Comparison of ENCODE assay signal across 10 cellular contexts in the genomic region with DNA sequence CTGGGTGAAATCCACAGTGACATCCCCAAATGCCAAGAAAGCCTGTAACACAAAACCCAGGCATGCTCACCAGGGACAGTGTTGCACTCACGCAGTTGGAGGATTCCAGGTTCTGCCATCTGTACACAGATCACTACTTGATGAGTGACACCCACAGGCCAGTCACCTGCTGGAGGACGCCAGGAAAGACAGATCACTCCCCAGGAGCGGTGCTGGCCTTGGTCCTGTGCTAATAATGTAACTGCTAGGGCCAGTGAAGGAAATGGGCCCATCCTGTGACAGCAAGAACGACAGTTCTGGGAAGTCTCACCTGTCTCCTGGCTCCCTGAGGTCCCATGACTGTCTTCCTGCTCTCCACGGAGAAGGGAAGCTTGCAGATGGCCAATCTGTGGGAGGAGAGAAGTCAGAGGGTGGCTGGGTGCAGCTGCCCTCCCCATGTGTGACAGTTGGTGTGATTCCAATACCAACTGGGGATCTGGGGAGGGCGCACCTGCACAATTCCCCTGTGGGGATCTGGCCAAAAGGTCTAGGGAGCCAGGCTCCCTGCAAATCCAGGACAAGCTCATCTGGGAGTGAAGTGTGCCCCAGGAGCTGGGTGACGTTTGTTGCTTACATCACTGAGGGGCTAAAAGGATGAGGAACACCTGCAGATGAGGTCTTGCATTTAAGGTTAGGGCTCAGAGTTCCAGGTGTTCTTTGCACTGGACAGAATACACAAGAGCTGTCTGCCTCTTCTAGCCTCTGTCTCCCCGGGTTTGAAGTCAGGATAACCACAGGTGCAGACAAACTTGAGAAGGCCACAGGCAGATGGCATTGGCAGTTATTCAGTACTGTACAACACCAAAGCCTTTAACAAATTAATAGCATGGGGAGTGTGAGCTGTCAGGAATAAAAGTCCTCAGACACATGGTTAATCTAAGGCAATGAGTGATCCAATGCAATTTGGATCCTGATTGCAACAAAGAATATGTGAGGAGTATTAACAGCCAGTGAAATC. TPM values are rescaled to one million over a fixed set of nuclear protein-coding genes. Genes with fewer than 3 reads are reported as not detected.
DNase-seq lines count a peak whose midpoint lies in the region; ATAC-seq and TF ChIP-seq lines count a peak whose summit lies in the region.
"Had no signal": no experiment of that assay in that cellular context is flagged by ENCODE, and none has a peak within 500 bp of the region (broad histone marks: within the 10 kb centered on the region; RNA-seq: fewer than 3 reads in every experiment).

No MANE protein-coding gene starts in this region.

- no peaks in the 10 kb centered on the region for H3K79me2 ChIP-seq in PC-3 (ENCODE audit: low read length)

- peaks cover 20% of the 10 kb centered on the region for H3K36me3 Mint-ChIP-seq in progenitor cell of endocrine pancreas (ENCODE audit: insufficient read depth)
- H3K36me3 Mint-ChIP-seq in activated CD4-positive, alpha-beta T cell treated with anti-CD3 and anti-CD28 coated beads for 36 hours (ENCODE audit: low read depth), result peaks cover 31% of the 10 kb centered on the region

- no peak overlapping the region for H3K4me3 ChIP-seq in PC-3 (ENCODE audit: low read length)

- peaks cover 5% of the 10 kb centered on the region for H3K36me3 ChIP-seq in PC-3 (ENCODE audit: low read depth, low read length)

- H3K4me3 Mint-ChIP-seq in progenitor cell of endocrine pancreas (ENCODE audit: low read depth), result no peak overlapping the region
- H3K4me3 Mint-ChIP-seq in activated CD4-positive, alpha-beta T cell treated with anti-CD3 and anti-CD28 coated beads for 36 hours, result no peak overlapping the region
- H3K4me3 Mint-ChIP-seq: naive thymus-derived CD8-positive, alpha-beta T cell had no signal

- no peak overlapping the region for H3K4me2 ChIP-seq in PC-3 (ENCODE audit: low read length)

- no TSS peak for BruUV-seq in PC-3 (replicated peaks; lab: Mats Ljungman, UMichigan)

- H3K4me1 Mint-ChIP-seq in progenitor cell of endocrine pancreas (ENCODE audit: low read depth), result no peaks in the 10 kb centered on the region
- peaks cover 4% of the 10 kb centered on the region for H3K4me1 Mint-ChIP-seq in activated CD4-positive, alpha-beta T cell treated with anti-CD3 and anti-CD28 coated beads for 36 hours

- no peaks in the 10 kb centered on the region for H3K27me3 ChIP-seq in PC-3 (ENCODE audit: low read length)

- H3K9me3 Mint-ChIP-seq in progenitor cell of endocrine pancreas (ENCODE audit: low read depth), result no peaks in the 10 kb centered on the region
- no peaks in the 10 kb centered on the region for H3K9me3 Mint-ChIP-seq in activated CD4-positive, alpha-beta T cell treated with anti-CD3 and anti-CD28 coated beads for 36 hours (ENCODE audit: low read depth)

- POLR2A ChIA-PET in PC-3 (lab: Charles Lee; ENCODE audit: unreplicated experiment), result no interaction called here
- POLR2A ChIA-PET in activated CD4-positive, alpha-beta T cell treated with anti-CD3 and anti-CD28 coated beads for 36 hours (lab: Charles Lee), result no interaction called here

- H3K9me3 ChIP-seq in PC-3 (ENCODE audit: low read length), result no peaks in the 10 kb centered on the region

- H3K4me1 ChIP-seq in PC-3 (ENCODE audit: insufficient read depth, low read length), result no peaks in the 10 kb centered on the region

- H3K9ac ChIP-seq in PC-3 (ENCODE audit: low read length), result no peak overlapping the region

- DNase-seq in COR-L47 (lab: John Stamatoyannopoulos, UW), result peak; percentile 6
- no peak for DNase-seq in PC-3
- DNase-seq in HPDE6-E6E7 (ENCODE audit: extremely low spot score), result no peak
- no peak for DNase-seq in progenitor cell of endocrine pancreas (ENCODE audit: low spot score, unreplicated experiment)
- no peak for DNase-seq in activated CD4-positive, alpha-beta T cell treated with anti-CD3 and anti-CD28 coated beads for 36 hours
- DNase-seq: naive thymus-derived CD8-positive, alpha-beta T cell had no signal

- no peaks in the 10 kb centered on the region for H3K27me3 Mint-ChIP-seq in progenitor cell of endocrine pancreas
- no peaks in the 10 kb centered on the region for H3K27me3 Mint-ChIP-seq in activated CD4-positive, alpha-beta T cell treated with anti-CD3 and anti-CD28 coated beads for 36 hours
- H3K27me3 Mint-ChIP-seq: naive thymus-derived CD8-positive, alpha-beta T cell had no signal

- intact Hi-C loops in PC-3 (cut with micrococcal nuclease), result no loop called here
- intact Hi-C loops in activated CD4-positive, alpha-beta T cell treated with anti-CD3 and anti-CD28 coated beads for 36 hours (cut with DNase I, micrococcal nuclease), result no loop called here

- CTCF ChIA-PET in PC-3 (lab: Charles Lee), result no interaction called here
- CTCF ChIA-PET in activated CD4-positive, alpha-beta T cell treated with anti-CD3 and anti-CD28 coated beads for 36 hours (lab: Charles Lee), result no interaction called here

- no peak overlapping the region for H3K27ac Mint-ChIP-seq in progenitor cell of endocrine pancreas
- H3K27ac Mint-ChIP-seq in activated CD4-positive, alpha-beta T cell treated with anti-CD3 and anti-CD28 coated beads for 36 hours, result no peak overlapping the region

- H2AFZ ChIP-seq in PC-3 (ENCODE audit: low read length), result no peak overlapping the region

- ATAC-seq in GM19467 (IDR thresholded peaks at IDR 0.05; ENCODE audit: unreplicated experiment) (peak; percentile 19), HG03159 (IDR thresholded peaks at IDR 0.05; ENCODE audit: unreplicated experiment) (peak; percentile 5), PC-3 (peak; percentile 62), SK-N-SH treated with all-trans-retinoic acid at 6 μM for 48 hours (no peak; the same call in 2 of the 3 replicates)
- no peak for ATAC-seq in activated CD4-positive, alpha-beta T cell treated with anti-CD3 and anti-CD28 coated beads for 36 hours
- ATAC-seq: naive thymus-derived CD8-positive, alpha-beta T cell had no signal

- H3K9me2 ChIP-seq in PC-3 (replicated peaks; ENCODE audit: low read length), result no peaks in the 10 kb centered on the region

- H3K27ac ChIP-seq in PC-3 (ENCODE audit: low read length), result no peak overlapping the region
- H3K27ac ChIP-seq: C4-2B had no signal

- H3F3A ChIP-seq in PC-3 (ENCODE audit: low read length, unreplicated experiment), result no peaks in the 10 kb centered on the region

- TF ChIP-seq CTCF in PC-3 (conservative IDR thresholded peaks at IDR 0.05; ENCODE audit: low read depth, low read length), result no peak
- TF ChIP-seq CTCF in progenitor cell of endocrine pancreas (IDR thresholded peaks at IDR 0.05; ENCODE audit: unreplicated experiment), result no peak

- no peaks in the 10 kb centered on the region for H4K20me1 ChIP-seq in PC-3 (ENCODE audit: low read length)

TF ChIP-seq in SK-N-SH treated with all-trans-retinoic acid at 6 μM for 48 hours, 23 proteins besides CTCF, POLR2A, EP300 and RAD21 (continues in another document):
- TF ChIP-seq ESRRG (CRISPR knock-in tag; IDR thresholded peaks at IDR 0.05) (no peak), BACH2 (CRISPR knock-in tag; IDR thresholded peaks at IDR 0.05; ENCODE audit: borderline replicate concordance) (no peak), TSHZ2 (CRISPR knock-in tag; IDR thresholded peaks at IDR 0.05) (no peak), ZFP30 (CRISPR knock-in tag; IDR thresholded peaks at IDR 0.05) (no peak), PPARA (CRISPR knock-in tag; IDR thresholded peaks at IDR 0.05; ENCODE audit: borderline replicate concordance) (no peak)
- TF ChIP-seq, protein P1, sequence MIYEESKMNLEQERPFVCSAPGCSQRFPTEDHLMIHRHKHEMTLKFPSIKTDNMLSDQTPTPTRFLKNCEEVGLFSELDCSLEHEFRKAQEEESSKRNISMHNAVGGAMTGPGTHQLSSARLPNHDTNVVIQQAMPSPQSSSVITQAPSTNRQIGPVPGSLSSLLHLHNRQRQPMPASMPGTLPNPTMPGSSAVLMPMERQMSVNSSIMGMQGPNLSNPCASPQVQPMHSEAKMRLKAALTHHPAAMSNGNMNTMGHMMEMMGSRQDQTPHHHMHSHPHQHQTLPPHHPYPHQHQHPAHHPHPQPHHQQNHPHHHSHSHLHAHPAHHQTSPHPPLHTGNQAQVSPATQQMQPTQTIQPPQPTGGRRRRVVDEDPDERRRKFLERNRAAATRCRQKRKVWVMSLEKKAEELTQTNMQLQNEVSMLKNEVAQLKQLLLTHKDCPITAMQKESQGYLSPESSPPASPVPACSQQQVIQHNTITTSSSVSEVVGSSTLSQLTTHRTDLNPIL (CRISPR knock-in tag; IDR thresholded peaks at IDR 0.05; ENCODE audit: low read depth), result no peak

RNA-seq across cellular contexts. Expression of gene ZNF337, which starts 10.3 kb away (rescaled TPM):
- total RNA-seq in PC-3 (2014; rRNA removed) (12.8 and 13.5 TPM in 2 replicates), progenitor cell of endocrine pancreas (22.0 and 22.4 TPM in 2 replicates)
- total RNA-seq in activated CD4-positive, alpha-beta T cell treated with anti-CD3 and anti-CD28 coated beads for 36 hours, result 10 to 100 TPM; 12.6 TPM

Comparison
In these comparisons a context has a peak if more than half of its experiments do, and no peak if none do; other contexts are left out.
1. ATAC-seq: peak in GM19467 (single experiment), HG03159 (single experiment) and PC-3 (single experiment); none in SK-N-SH treated with all-trans-retinoic acid at 6 μM for 48 hours (single experiment) and activated CD4-positive, alpha-beta T cell treated with anti-CD3 and anti-CD28 coated beads for 36 hours (single experiment).